In the genomic region with DNA sequence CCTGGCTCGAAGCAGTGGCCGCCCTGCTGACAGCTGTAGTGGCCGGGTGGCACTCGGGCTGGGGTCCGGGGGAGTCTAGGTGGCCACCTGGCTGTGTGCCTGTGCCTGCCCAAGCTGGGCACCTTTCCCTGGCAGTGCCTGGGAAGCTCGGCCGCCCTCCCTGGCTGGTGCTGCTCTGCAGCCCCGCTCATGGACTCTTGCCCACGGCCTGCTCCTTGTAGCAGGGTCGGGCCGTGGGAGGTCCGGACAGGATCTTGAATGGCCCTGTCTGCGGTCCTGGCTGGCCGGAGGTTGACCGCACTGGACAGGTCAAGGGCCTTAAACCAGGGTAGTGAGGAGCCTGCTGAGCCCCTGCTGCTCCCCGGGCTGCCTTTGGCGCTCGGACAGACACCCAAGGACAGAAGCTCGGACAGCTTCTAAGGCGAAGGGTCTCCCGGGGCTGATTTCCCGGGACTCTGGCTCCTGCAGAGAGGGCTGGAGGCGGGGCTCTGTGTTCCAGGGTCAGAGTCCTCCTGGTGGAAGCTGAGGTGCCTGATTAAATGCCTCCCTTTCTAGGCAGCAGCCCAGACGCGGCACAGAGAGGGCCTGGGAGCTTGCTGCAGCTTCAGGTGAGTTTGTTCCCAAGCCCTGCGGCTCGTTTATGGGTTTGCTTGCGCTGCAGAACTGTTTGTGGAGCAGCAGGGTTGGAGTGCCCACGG, we compare ENCODE assay signal across 15 cellular contexts. TPM values are rescaled to one million over a fixed set of nuclear protein-coding genes. Genes with fewer than 3 reads are reported as not detected.
DNase-seq lines count a peak whose midpoint lies in the region; ATAC-seq and TF ChIP-seq lines count a peak whose summit lies in the region.
"Had no signal": no experiment of that assay in that cellular context is flagged by ENCODE, and none has a peak within 500 bp of the region (broad histone marks: within the 10 kb centered on the region; RNA-seq: fewer than 3 reads in every experiment).

No MANE protein-coding gene starts in this region.

- H3K27me3 ChIP-seq in gastrocnemius medialis: no peaks in the 10 kb centered on the region
- H3K27me3 ChIP-seq: heart left ventricle had no signal

- intact Hi-C loops in gastrocnemius medialis (cut with DNase I; ENCODE audit: low total_unique reads): loop anchor here (1.0 to 2.0 kb wide), 2 partner anchors 56 to 109 kb away; partner anchors contain the start of gene RAB11FIP3

- TF ChIP-seq CTCF in glutamatergic neuron (IDR thresholded peaks at IDR 0.05; ENCODE audit: partially characterized antibody, unreplicated experiment): no peak
- no peak for TF ChIP-seq CTCF in gastrocnemius medialis (IDR thresholded peaks at IDR 0.05 in 4 of 5, conservative IDR thresholded peaks at IDR 0.05 in 1 of 5)

- H3K36me3 ChIP-seq in gastrocnemius medialis: peaks cover 0 to 5% of the 10 kb centered on the region in 2 donors
- H3K36me3 ChIP-seq: prostate gland had no signal

- H3K27me3 Mint-ChIP-seq in glutamatergic neuron (ENCODE audit: unreplicated experiment): peaks cover 7% of the 10 kb centered on the region
- H3K27me3 Mint-ChIP-seq: effector memory CD8-positive, alpha-beta T cell had no signal

- TF ChIP-seq POLR2A in gastrocnemius medialis (IDR thresholded peaks at IDR 0.05): no peak

- H3K9me3 ChIP-seq in gastrocnemius medialis: no peaks in the 10 kb centered on the region
- H3K9me3 ChIP-seq: heart left ventricle, prostate gland had no signal

- peak overlapping the region in 2 of 4 donors; percentile 11 to 30 for H3K4me3 ChIP-seq in gastrocnemius medialis
- H3K4me3 ChIP-seq: heart left ventricle, prostate gland had no signal

- DNase-seq in NCI-H526 (lab: John Stamatoyannopoulos, UW) (peak; percentile 61 to 83), glutamatergic neuron (peak; percentile 66), gastrocnemius medialis (peak in 1 of 2 donors; percentile 74), GF-D8 (lab: John Stamatoyannopoulos, UW) (no peak), RKO (ENCODE audit: low spot score) (no peak), CD1c-positive myeloid dendritic cell (ENCODE audit: extremely low spot score) (no peak)
- DNase-seq: activated T-cell treated with anti-CD3 and anti-CD28 coated beads, Interleukin-2, amount 50 U/mL, for 48 hours; aorta; COR-L47; effector memory CD8-positive, alpha-beta T cell; heart left ventricle; mammary epithelial cell; NCI-H1417 treated with DMSO at 0.1 percent for 48 hours had no signal

- peaks cover 48 to 50% of the 10 kb centered on the region in 2 donors for H3K4me1 ChIP-seq in gastrocnemius medialis

- peak overlapping the region; percentile 82 to 94 (median 92) for H3K27ac ChIP-seq in gastrocnemius medialis
- H3K27ac ChIP-seq: heart left ventricle, prostate gland had no signal

- no peak overlapping the region for H3K4me3 Mint-ChIP-seq in glutamatergic neuron (ENCODE audit: unreplicated experiment)
- H3K4me3 Mint-ChIP-seq: effector memory CD8-positive, alpha-beta T cell had no signal

- peak; percentile 9 to 14 for ATAC-seq in gastrocnemius medialis
- ATAC-seq: effector memory CD8-positive, alpha-beta T cell had no signal

- H3K4me1 Mint-ChIP-seq in glutamatergic neuron (ENCODE audit: low read depth, unreplicated experiment): peaks cover 8% of the 10 kb centered on the region

- peaks cover 3% of the 10 kb centered on the region for H3K9me3 Mint-ChIP-seq in glutamatergic neuron (ENCODE audit: unreplicated experiment)
- H3K9me3 Mint-ChIP-seq: effector memory CD8-positive, alpha-beta T cell had no signal

- H3K36me3 Mint-ChIP-seq in glutamatergic neuron (ENCODE audit: unreplicated experiment): no peaks in the 10 kb centered on the region

- H3K27ac Mint-ChIP-seq in glutamatergic neuron (ENCODE audit: unreplicated experiment): no peak overlapping the region
- H3K27ac Mint-ChIP-seq: effector memory CD8-positive, alpha-beta T cell had no signal

- in situ Hi-C loops in gastrocnemius medialis (cut with MboI; ENCODE audit: low sequenced_read_pairs in 4 of 4): no loop called here

RNA-seq across cellular contexts. Expression of gene CAPN15, which starts 6.0 kb away (rescaled TPM):
- total RNA-seq in glutamatergic neuron (ENCODE audit: unreplicated experiment): 56.1 TPM
- 10 to 100 TPM; 22.3 to 37.8 (median 27.4) TPM for total RNA-seq in gastrocnemius medialis

RNA-seq across cellular contexts. Expression of gene PRR35, which starts 26.7 kb away (rescaled TPM):
- total RNA-seq in glutamatergic neuron (ENCODE audit: unreplicated experiment) (not detected), gastrocnemius medialis (not detected)
- total RNA-seq: aorta, H4, heart left ventricle, mammary epithelial cell had no signal

RNA-seq across cellular contexts. Expression of gene NHLRC4, which starts 33.3 kb away (rescaled TPM):
- total RNA-seq in glutamatergic neuron (ENCODE audit: unreplicated experiment) (3.4 TPM), gastrocnemius medialis (under 1 TPM; 0.42 to 0.56 (median 0.48) TPM)

RNA-seq across cellular contexts. Expression of gene PIGQ, which starts 36.2 kb away (rescaled TPM):
- total RNA-seq in glutamatergic neuron (ENCODE audit: unreplicated experiment) (85.0 TPM), gastrocnemius medialis (10 to 100 TPM; 22.2 to 47.3 (median 38.5) TPM)

RNA-seq across cellular contexts. Expression of gene RAB40C, which starts 56.3 kb away (rescaled TPM):
- total RNA-seq in glutamatergic neuron (ENCODE audit: unreplicated experiment): 48.3 TPM
- 10 to 100 TPM; 15.6 to 29.3 (median 21.4) TPM for total RNA-seq in gastrocnemius medialis

Comparison
In these comparisons a context has a peak if more than half of its experiments do, and no peak if none do; other contexts are left out.
1. DNase-seq: peak in NCI-H526 (2 of 2) and glutamatergic neuron (single experiment); none in GF-D8 (single experiment), RKO (single experiment) and CD1c-positive myeloid dendritic cell (single experiment).